In genomic region chr10:93854985-93855384, GRCh38 we compare ENCODE assay signal across 23 cellular contexts.
"Had no signal": no experiment of that assay in that cellular context is flagged by ENCODE, and none has a peak within 500 bp of the region (broad histone marks: within the 10 kb centered on the region; RNA-seq: fewer than 3 reads in every experiment).

No MANE protein-coding gene starts in this region.

- H3K9me3 ChIP-seq: esophagus squamous epithelium, neutrophil, ovary, psoas muscle, tibial nerve had no signal

- H3K27ac ChIP-seq: esophagus squamous epithelium, heart right ventricle, neutrophil, ovary, psoas muscle, tibial nerve had no signal

- H3K4me3 ChIP-seq: esophagus squamous epithelium, heart right ventricle, ovary, psoas muscle, tibial nerve had no signal

- H3K4me1 ChIP-seq: esophagus squamous epithelium, heart right ventricle, psoas muscle, tibial nerve had no signal

- DNase-seq: activated CD4-positive, alpha-beta T cell treated with anti-CD3 and anti-CD28 coated beads for 4 hours; activated CD4-positive, alpha-beta T cell treated with anti-CD3 and anti-CD28 coated beads, Interleukin-2, amount 50 U/mL, for 48 hours; activated CD4-positive, CD25-positive, alpha-beta regulatory T cell; activated effector memory CD4-positive, alpha-beta T cell treated with Interleukin-2 at 50 U/mL for 16 hours; activated naive CD4-positive, alpha-beta T cell treated with anti-CD3 and anti-CD28 coated beads, Interleukin-2, amount 10 ng/mL, durations not matched to agents 7 days and 5 days; activated T-cell treated with anti-CD3 and anti-CD28 coated beads, Interleukin-2, amount 50 U/mL, for 48 hours; anterior cingulate cortex; caudate nucleus; effector memory CD8-positive, alpha-beta T cell; esophagus squamous epithelium; foreskin fibroblast; heart right ventricle; left colon; mammary epithelial cell; ovary; psoas muscle; right cardiac atrium; stimulated activated CD4-positive, alpha-beta T cell treated with anti-CD3 and anti-CD28 coated beads, Interleukin-1b, Interleukin-23, amount 100 ng/mL, for 48 hours; stimulated activated naive CD8-positive, alpha-beta T cell treated with anti-CD3 and anti-CD28 coated beads, Interleukin-15, amount 100 ng/mL, for 72 hours; T-helper 17 cell had no signal

- H3K27me3 ChIP-seq: neutrophil, ovary, tibial nerve had no signal

- ATAC-seq: effector memory CD8-positive, alpha-beta T cell; heart right ventricle; left colon; natural killer cell treated with Interleukin-12 subunit alpha and Interleukin-12 subunit beta and Interleukin-15 and Interleukin-18, amount 100 ng/mL, for 72 hours; psoas muscle; right cardiac atrium; stimulated activated naive CD8-positive, alpha-beta T cell treated with anti-CD3 and anti-CD28 coated beads, Interleukin-15, amount 100 ng/mL, for 72 hours; T-helper 17 cell had no signal

- H3K36me3 ChIP-seq: esophagus squamous epithelium, heart right ventricle, neutrophil, ovary, tibial nerve had no signal
